8 cellular contexts compared by ENCODE assay signal in the genomic region with DNA sequence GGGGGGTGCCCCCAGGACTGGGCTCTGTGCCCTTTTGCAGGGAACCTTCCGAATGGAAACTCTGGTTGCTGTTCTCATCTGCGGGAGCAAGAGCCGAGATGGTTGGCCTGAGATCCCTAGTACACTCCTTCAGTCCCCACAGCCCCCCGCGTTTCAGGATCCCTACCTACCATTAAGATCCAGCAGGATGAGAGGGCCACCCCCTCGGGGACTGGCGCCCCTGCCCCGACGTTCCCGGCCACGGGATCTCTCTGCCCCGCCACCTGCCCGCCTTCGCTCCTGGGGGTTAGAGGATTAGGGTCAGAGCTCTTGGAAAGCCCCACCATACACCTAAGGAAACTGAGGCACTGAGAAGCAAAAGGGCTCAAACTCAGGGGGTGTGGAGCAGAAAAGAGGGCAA. TPM values are rescaled to one million over a fixed set of nuclear protein-coding genes. Genes with fewer than 3 reads are reported as not detected.
DNase-seq lines count a peak whose midpoint lies in the region; ATAC-seq and TF ChIP-seq lines count a peak whose summit lies in the region.

No MANE protein-coding gene starts in this region.

- peaks cover 5% of the 10 kb centered on the region for H3K36me3 Mint-ChIP-seq in T-helper 17 cell (ENCODE audit: low read depth)

- no peaks in the 10 kb centered on the region for H3K27me3 Mint-ChIP-seq in T-helper 17 cell

- no peak for TF ChIP-seq CTCF in fibroblast of mammary gland (conservative IDR thresholded peaks at IDR 0.05; ENCODE audit: control insufficient read depth, insufficient read depth, low read depth, low read length)

- in situ Hi-C loops in GM18951 (cut with MboI; ENCODE audit: low sequenced_read_pairs, unreplicated experiment): no loop called here

- H3K4me1 ChIP-seq in skeletal muscle satellite cell (ENCODE audit: control insufficient read depth, insufficient read depth, low read length): peaks cover 41% of the 10 kb centered on the region

- peak overlapping the region; percentile 97 for H3K9ac ChIP-seq in skeletal muscle satellite cell (ENCODE audit: low read depth, low read length)

- no peaks in the 10 kb centered on the region for H3K27me3 ChIP-seq in skeletal muscle satellite cell (ENCODE audit: control insufficient read depth, insufficient read depth, low read length)

- no peak for ATAC-seq in T-helper 17 cell
- no peak for ATAC-seq in GM19328 (IDR thresholded peaks at IDR 0.05; ENCODE audit: unreplicated experiment)

- H3K4me2 ChIP-seq in skeletal muscle satellite cell (ENCODE audit: low read length): peak overlapping the region; percentile 100

- H3K9me3 ChIP-seq in T-helper 17 cell (ENCODE audit: control insufficient read depth, low read length, poor library complexity, severe bottlenecking): no peaks in the 10 kb centered on the region
- H3K9me3 ChIP-seq in skeletal muscle satellite cell (replicated peaks; ENCODE audit: low read length): no peaks in the 10 kb centered on the region

- TF ChIP-seq POLR2A in GM18951 (IDR thresholded peaks at IDR 0.05; ENCODE audit: extremely low read depth, insufficient read depth, insufficient read length): peak; percentile 20

- DNase-seq in T-helper 17 cell: no peak
- no peak for DNase-seq in fibroblast of mammary gland (ENCODE audit: low read depth)
- no peak for DNase-seq in MV-4-11 (lab: John Stamatoyannopoulos, UW)
- DNase-seq in hypothalamus (lab: John Stamatoyannopoulos, UW): no peak
- no peak for DNase-seq in CD1c-positive myeloid dendritic cell (ENCODE audit: extremely low spot score)

- peaks cover 20% of the 10 kb centered on the region for H3K36me3 ChIP-seq in skeletal muscle satellite cell (ENCODE audit: insufficient read depth, low read length)

- H3K27ac Mint-ChIP-seq in T-helper 17 cell: peak overlapping the region; percentile 62

- H3K4me3 Mint-ChIP-seq in T-helper 17 cell: peak overlapping the region; percentile 96

- H3K4me3 ChIP-seq in fibroblast of mammary gland (ENCODE audit: control insufficient read depth, low read depth, low read length) (peak overlapping the region; percentile 78), skeletal muscle satellite cell (ENCODE audit: low read length) (peak overlapping the region; percentile 99)

- H3K4me1 Mint-ChIP-seq in T-helper 17 cell: peaks cover 27% of the 10 kb centered on the region

RNA-seq across cellular contexts. Expression of a gene that starts 1.2 kb away (rescaled TPM):
- 10 to 100 TPM; 22.5 to 22.8 TPM for total RNA-seq in T-helper 17 cell
- total RNA-seq in skeletal muscle satellite cell (2012; rRNA removed): 40.3 and 42.8 TPM in 2 replicates

RNA-seq across cellular contexts. Expression of a gene that starts 3.7 kb away (rescaled TPM):
- under 1 TPM in 1 of 2 donors, not detected in 1; 0.26 TPM for total RNA-seq in T-helper 17 cell
- total RNA-seq in skeletal muscle satellite cell (2012; rRNA removed): 0.87 and 1.3 TPM in 2 replicates

RNA-seq across cellular contexts. Expression of a gene that starts 30.7 kb away (rescaled TPM):
- total RNA-seq in T-helper 17 cell: 10 to 100 TPM; 12.6 to 13.2 TPM
- 21.8 and 23.6 TPM in 2 replicates for total RNA-seq in skeletal muscle satellite cell (2012; rRNA removed)

RNA-seq across cellular contexts. Expression of a gene that starts 56.2 kb away (rescaled TPM):
- 1 to 10 TPM; 6.4 to 7.5 TPM for total RNA-seq in T-helper 17 cell
- total RNA-seq in skeletal muscle satellite cell (2012; rRNA removed): 21.4 and 28.1 TPM in 2 replicates
